ENCODE assay signal across 22 cellular contexts in the genomic region with DNA sequence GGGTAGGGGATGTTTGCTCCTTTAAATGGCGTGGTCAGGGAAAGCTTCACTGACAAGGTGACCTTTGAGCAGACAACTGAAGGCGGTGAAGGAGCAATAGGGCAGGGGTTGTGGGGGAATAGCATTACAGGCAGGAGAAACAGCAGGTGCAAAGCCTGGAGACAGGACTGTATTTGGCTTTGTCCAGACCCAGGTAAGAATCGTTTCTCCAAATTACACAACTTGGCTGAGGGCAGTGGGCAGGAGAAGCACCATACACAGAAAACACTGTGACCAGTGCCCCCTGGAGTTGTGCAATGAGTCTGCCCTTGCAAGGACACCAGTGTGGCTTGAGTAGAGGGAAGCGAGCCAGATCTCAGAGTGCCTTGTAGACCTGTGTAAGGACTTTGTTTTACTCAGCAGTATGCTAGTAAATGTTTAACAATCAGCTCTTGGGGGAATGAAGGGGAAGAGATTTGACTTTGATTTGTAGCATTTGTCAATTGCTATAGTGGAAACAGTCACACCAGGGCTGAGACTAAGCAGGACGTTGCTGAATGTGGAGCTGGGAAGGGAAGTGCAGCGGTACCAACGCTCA.
DNase-seq lines count a peak whose midpoint lies in the region; ATAC-seq and TF ChIP-seq lines count a peak whose summit lies in the region.
"Had no signal": no experiment of that assay in that cellular context is flagged by ENCODE, and none has a peak within 500 bp of the region (broad histone marks: within the 10 kb centered on the region; RNA-seq: fewer than 3 reads in every experiment).

No MANE protein-coding gene starts in this region.

- H3K4me3 ChIP-seq in epithelial cell of proximal tubule (ENCODE audit: low read depth, low read length) = no peak overlapping the region
- H3K4me3 ChIP-seq in lung = no peak overlapping the region
- H3K4me3 ChIP-seq in transverse colon = no peak overlapping the region
- H3K4me3 ChIP-seq: BLaER1, breast epithelium, upper lobe of left lung had no signal

- H3K4me1 ChIP-seq in lung (ENCODE audit: control insufficient read depth in 2 of 2, insufficient read depth in 2 of 2, low read length in 2 of 2) = no peaks in the 10 kb centered on the region
- H3K4me1 ChIP-seq in transverse colon = peaks cover 0 to 37% (median 9%) of the 10 kb centered on the region in 4 donors
- H3K4me1 ChIP-seq: BLaER1, breast epithelium, foreskin keratinocyte, upper lobe of left lung had no signal

- TF ChIP-seq POLR2A in transverse colon (IDR thresholded peaks at IDR 0.05) = peak; percentile 58

- DNase-seq in DMS53 (lab: John Stamatoyannopoulos, UW) (peak; percentile 17), DMS53 treated with DMSO at 0.1 percent for 48 hours (lab: John Stamatoyannopoulos, UW; ENCODE audit: unreplicated experiment) (no peak), epithelial cell of proximal tubule (ENCODE audit: low read depth) (peak; percentile 63), lung (ENCODE audit: low spot score) (peak; percentile 35), transverse colon (peak; percentile 62), C1 segment of cervical spinal cord (lab: John Stamatoyannopoulos, UW) (no peak), H4 (ENCODE audit: low spot score) (no peak)
- DNase-seq: activated CD4-positive, alpha-beta T cell treated with anti-CD3 and anti-CD28 coated beads for 4 hours; activated CD8-positive, alpha-beta memory T cell treated with anti-CD3 and anti-CD28 coated beads, Interleukin-2, amount 10 ng/mL, durations not matched to agents 7 days and 5 days; activated naive CD8-positive, alpha-beta T cell treated with anti-CD3 and anti-CD28 coated beads, Interleukin-2, amount 50 U/mL, for 24 hours; DMS 273 treated with DMSO at 0.1 percent for 48 hours; foreskin keratinocyte; GF-D8; NCI-H1048; NCI-H2029; NK-92 treated with Interleukin-12 subunit alpha and Interleukin-12 subunit beta, amount 100 ng/mL, for 24 hours; stimulated activated CD4-positive, alpha-beta T cell treated with anti-CD3 and anti-CD28 coated beads, Interleukin-2, amount 100 ng/mL, for 24 hours had no signal

- H3K27ac ChIP-seq in lung (ENCODE audit: low read depth in 1 of 2, low read length in 1 of 2) (no peak overlapping the region), transverse colon (peak overlapping the region; percentile 26 to 62 (median 44))
- H3K27ac ChIP-seq: BLaER1, breast epithelium, epithelial cell of prostate, foreskin keratinocyte, upper lobe of left lung had no signal

- intact Hi-C loops in transverse colon (cut with DNase I; ENCODE audit: low total_unique reads) = no loop called here

- 68 to 73% methylated on average over 7 of the region's 7 CpGs for WGBS in lung, 2 donors
- WGBS in transverse colon (ENCODE audit: low coverage in 1 of 2), 2 donors = 36 to 48% methylated on average over 5 to 7 of the region's 7 CpGs

- H3K9me3 ChIP-seq in lung (ENCODE audit: control insufficient read depth in 2 of 2, insufficient read depth in 1 of 2, low read length in 1 of 2) = no peaks in the 10 kb centered on the region
- H3K9me3 ChIP-seq in transverse colon = no peaks in the 10 kb centered on the region
- H3K9me3 ChIP-seq: BLaER1, breast epithelium, upper lobe of left lung had no signal

- in situ Hi-C loops in transverse colon (cut with MboI; ENCODE audit: low pct_ligation_motif_present in 1 of 4, low pct_unique_long_range_greater_than_20kb in 1 of 4, low sequenced_read_pairs in 3 of 4) = no loop called here

- ATAC-seq in lung (ENCODE audit: insufficient read depth, low FRiP score) (no peak), HG02623 (IDR thresholded peaks at IDR 0.05; ENCODE audit: unreplicated experiment) (no peak)
- ATAC-seq: activated CD8-positive, alpha-beta memory T cell treated with anti-CD3 and anti-CD28 coated beads, Interleukin-2, amount 10 ng/mL, durations not matched to agents 7 days and 5 days; activated naive CD8-positive, alpha-beta T cell treated with anti-CD3 and anti-CD28 coated beads, Interleukin-2, amount 50 U/mL, for 24 hours; foreskin keratinocyte had no signal

- TF ChIP-seq EP300 in transverse colon (IDR thresholded peaks at IDR 0.05; ENCODE audit: low read depth) = no peak

- peak; percentile 50 for TF ChIP-seq CTCF in epithelial cell of proximal tubule (conservative IDR thresholded peaks at IDR 0.05; ENCODE audit: low read depth, low read length)
- TF ChIP-seq CTCF in lung (IDR thresholded peaks at IDR 0.05; ENCODE audit: control extremely low read depth, extremely low read depth) = no peak
- TF ChIP-seq CTCF in transverse colon (IDR thresholded peaks at IDR 0.05) = peak in 3 of 5 experiments; percentile 8 to 46 (median 39)

- H3K27me3 ChIP-seq in lung (ENCODE audit: control insufficient read depth, insufficient read depth) = no peaks in the 10 kb centered on the region
- no peaks in the 10 kb centered on the region for H3K27me3 ChIP-seq in transverse colon
- H3K27me3 ChIP-seq: BLaER1, breast epithelium, foreskin keratinocyte, upper lobe of left lung had no signal

- no peaks in the 10 kb centered on the region for H3K36me3 ChIP-seq in lung (ENCODE audit: control insufficient read depth in 2 of 2, insufficient read depth in 2 of 2, low read length in 2 of 2)
- H3K36me3 ChIP-seq in transverse colon = no peaks in the 10 kb centered on the region
- H3K36me3 ChIP-seq: BLaER1, breast epithelium, upper lobe of left lung had no signal

Comparison
In these comparisons a context has a peak if more than half of its experiments do, and no peak if none do; other contexts are left out.
1. DNase-seq: peak in DMS53 (single experiment), epithelial cell of proximal tubule (single experiment), lung (single experiment) and transverse colon (single experiment); none in DMS53 treated with DMSO at 0.1 percent for 48 hours (single experiment), C1 segment of cervical spinal cord (0 of 14) and H4 (single experiment).
2. H3K27ac ChIP-seq: peak in transverse colon (4 of 4); none in lung (0 of 2).